In genomic region chr19:16957855-16958254, GRCh38 we compare ENCODE assay signal across 29 cellular contexts.
"Had no signal": no experiment of that assay in that cellular context is flagged by ENCODE, and none has a peak within 500 bp of the region (broad histone marks: within the 10 kb centered on the region; RNA-seq: fewer than 3 reads in every experiment).

No MANE protein-coding gene starts in this region.

- H3K4me1 Mint-ChIP-seq: activated CD4-positive, alpha-beta T cell treated with anti-CD3 and anti-CD28 coated beads, Interleukin-2, amount 10 ng/mL, durations not matched to agents 7 days and 5 days; activated CD8-positive, alpha-beta memory T cell treated with anti-CD3 and anti-CD28 coated beads, Interleukin-2, amount 10 ng/mL, durations not matched to agents 7 days and 5 days had no signal

- H3K9me3 Mint-ChIP-seq: activated CD4-positive, alpha-beta T cell treated with anti-CD3 and anti-CD28 coated beads, Interleukin-2, amount 10 ng/mL, durations not matched to agents 7 days and 5 days; activated T-helper 2 cell treated with anti-CD3 and anti-CD28 coated beads, Interferon-gamma antibody, Interleukin-2, Interleukin-4, amounts not matched to agents 10 μg/mL and 5 μg/mL and 100 μg/mL, durations not matched to agents 14 hours and 24 hours and 36 hours; effector memory CD8-positive, alpha-beta T cell; stimulated activated naive CD8-positive, alpha-beta T cell treated with anti-CD3 and anti-CD28 coated beads, Interleukin-15, Interleukin-2, amounts not matched to agents 100 ng/mL and 50 ng/mL, for 24 hours had no signal

- H3K4me1 ChIP-seq: body of pancreas, colonic mucosa, right lobe of liver, uterus had no signal

- H3K27ac Mint-ChIP-seq: activated CD4-positive, alpha-beta T cell treated with anti-CD3 and anti-CD28 coated beads, Interleukin-2, amount 10 ng/mL, durations not matched to agents 7 days and 5 days; activated CD8-positive, alpha-beta memory T cell treated with anti-CD3 and anti-CD28 coated beads, Interleukin-2, amount 10 ng/mL, durations not matched to agents 7 days and 5 days; activated CD8-positive, alpha-beta T cell treated with anti-CD3 and anti-CD28 coated beads, Interleukin-2, amount 10 ng/mL, durations not matched to agents 7 days and 5 days; activated naive CD4-positive, alpha-beta T cell treated with anti-CD3 and anti-CD28 coated beads, Interleukin-2, amount 50 U/mL, for 72 hours; activated T-helper 2 cell treated with anti-CD3 and anti-CD28 coated beads, Interferon-gamma antibody, Interleukin-2, Interleukin-4, amounts not matched to agents 10 μg/mL and 5 μg/mL and 100 μg/mL, durations not matched to agents 14 hours and 24 hours and 36 hours; effector memory CD8-positive, alpha-beta T cell; memory B cell; neural progenitor cell; stimulated activated naive CD8-positive, alpha-beta T cell treated with anti-CD3 and anti-CD28 coated beads, Interleukin-15, Interleukin-2, amounts not matched to agents 100 ng/mL and 50 ng/mL, for 24 hours; T-helper 17 cell had no signal

- H3K4me3 Mint-ChIP-seq: activated CD4-positive, alpha-beta T cell treated with anti-CD3 and anti-CD28 coated beads, Interleukin-2, amount 10 ng/mL, durations not matched to agents 7 days and 5 days; activated CD8-positive, alpha-beta memory T cell treated with anti-CD3 and anti-CD28 coated beads, Interleukin-2, amount 10 ng/mL, durations not matched to agents 7 days and 5 days; activated CD8-positive, alpha-beta T cell treated with anti-CD3 and anti-CD28 coated beads, Interleukin-2, amount 10 ng/mL, durations not matched to agents 7 days and 5 days; effector memory CD8-positive, alpha-beta T cell; memory B cell; naive thymus-derived CD4-positive, alpha-beta T cell; neural progenitor cell; stimulated activated naive CD8-positive, alpha-beta T cell treated with anti-CD3 and anti-CD28 coated beads, Interleukin-15, Interleukin-2, amounts not matched to agents 100 ng/mL and 50 ng/mL, for 24 hours; T-helper 17 cell; WTC11 had no signal

- DNase-seq: activated CD4-positive, alpha-beta T cell treated with anti-CD3 and anti-CD28 coated beads for 1 hour; activated CD4-positive, alpha-beta T cell treated with anti-CD3 and anti-CD28 coated beads, Interleukin-2, amount 10 ng/mL, durations not matched to agents 7 days and 5 days; activated CD8-positive, alpha-beta memory T cell treated with anti-CD3 and anti-CD28 coated beads, Interleukin-2, amount 10 ng/mL, durations not matched to agents 7 days and 5 days; activated CD8-positive, alpha-beta T cell treated with anti-CD3 and anti-CD28 coated beads, Interleukin-2, amount 10 ng/mL, durations not matched to agents 7 days and 5 days; activated naive CD4-positive, alpha-beta T cell; activated T-cell treated with anti-CD3 and anti-CD28 coated beads, Interleukin-2, amount 50 U/mL, for 48 hours; anterior cingulate cortex; colonic mucosa; effector memory CD8-positive, alpha-beta T cell; hippocampal formation; left cardiac atrium; midbrain; naive thymus-derived CD4-positive, alpha-beta T cell; occipital lobe; posterior cingulate gyrus; right lobe of liver; stimulated activated CD4-positive, alpha-beta T cell treated with anti-CD3 and anti-CD28 coated beads, Interleukin-2, amount 100 ng/mL, for 48 hours; T-helper 17 cell; T1000; uterus had no signal

- H3K36me3 ChIP-seq: colonic mucosa, gastroesophageal sphincter, neural progenitor cell, right lobe of liver, thoracic aorta, uterus had no signal

- H3K27ac ChIP-seq: body of pancreas, colonic mucosa, gastroesophageal sphincter, neural progenitor cell, right lobe of liver, thoracic aorta, uterus had no signal

- H3K4me2 ChIP-seq: neural progenitor cell had no signal

- H3K4me3 ChIP-seq: body of pancreas, colonic mucosa, gastroesophageal sphincter, neural progenitor cell, right lobe of liver, thoracic aorta, uterus had no signal

- H3K27me3 ChIP-seq: body of pancreas, colonic mucosa, neural progenitor cell, right lobe of liver, uterus had no signal

- H2AFZ ChIP-seq: neural progenitor cell had no signal

- ATAC-seq: activated CD8-positive, alpha-beta memory T cell treated with anti-CD3 and anti-CD28 coated beads, Interleukin-2, amount 10 ng/mL, durations not matched to agents 7 days and 5 days; activated CD8-positive, alpha-beta T cell treated with anti-CD3 and anti-CD28 coated beads, Interleukin-2, amount 10 ng/mL, durations not matched to agents 7 days and 5 days; activated naive CD4-positive, alpha-beta T cell treated with anti-CD3 and anti-CD28 coated beads, Interleukin-2, amount 50 U/mL, for 72 hours; effector memory CD8-positive, alpha-beta T cell; naive thymus-derived CD4-positive, alpha-beta T cell; right lobe of liver; T-helper 17 cell; WTC11 had no signal

- H3K9me3 ChIP-seq: body of pancreas, colonic mucosa, right lobe of liver, thoracic aorta, uterus had no signal

- H3K36me3 Mint-ChIP-seq: activated CD8-positive, alpha-beta memory T cell treated with anti-CD3 and anti-CD28 coated beads, Interleukin-2, amount 10 ng/mL, durations not matched to agents 7 days and 5 days; activated naive CD4-positive, alpha-beta T cell treated with anti-CD3 and anti-CD28 coated beads, Interleukin-2, amount 50 U/mL, for 72 hours had no signal
